ENCODE assay signal across 1 cellular context in genomic region chr11:68199295-68199987, GRCh38.
TF ChIP-seq lines count a peak whose summit lies in the region.

No MANE protein-coding gene starts in this region.

TF ChIP-seq in WTC11, 78 proteins besides CTCF, POLR2A, EP300 and RAD21 (continued from another document):
- TF ChIP-seq, protein P1, sequence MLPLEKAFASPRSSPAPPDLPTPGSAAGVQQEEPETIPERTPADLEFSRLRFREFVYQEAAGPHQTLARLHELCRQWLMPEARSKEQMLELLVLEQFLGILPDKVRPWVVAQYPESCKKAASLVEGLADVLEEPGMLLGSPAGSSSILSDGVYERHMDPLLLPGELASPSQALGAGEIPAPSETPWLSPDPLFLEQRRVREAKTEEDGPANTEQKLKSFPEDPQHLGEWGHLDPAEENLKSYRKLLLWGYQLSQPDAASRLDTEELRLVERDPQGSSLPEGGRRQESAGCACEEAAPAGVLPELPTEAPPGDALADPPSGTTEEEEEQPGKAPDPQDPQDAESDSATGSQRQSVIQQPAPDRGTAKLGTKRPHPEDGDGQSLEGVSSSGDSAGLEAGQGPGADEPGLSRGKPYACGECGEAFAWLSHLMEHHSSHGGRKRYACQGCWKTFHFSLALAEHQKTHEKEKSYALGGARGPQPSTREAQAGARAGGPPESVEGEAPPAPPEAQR (CRISPR knock-in tag; IDR thresholded peaks at IDR 0.05) = no peak
